Comparison of ENCODE assay signal across 9 cellular contexts in the genomic region with DNA sequence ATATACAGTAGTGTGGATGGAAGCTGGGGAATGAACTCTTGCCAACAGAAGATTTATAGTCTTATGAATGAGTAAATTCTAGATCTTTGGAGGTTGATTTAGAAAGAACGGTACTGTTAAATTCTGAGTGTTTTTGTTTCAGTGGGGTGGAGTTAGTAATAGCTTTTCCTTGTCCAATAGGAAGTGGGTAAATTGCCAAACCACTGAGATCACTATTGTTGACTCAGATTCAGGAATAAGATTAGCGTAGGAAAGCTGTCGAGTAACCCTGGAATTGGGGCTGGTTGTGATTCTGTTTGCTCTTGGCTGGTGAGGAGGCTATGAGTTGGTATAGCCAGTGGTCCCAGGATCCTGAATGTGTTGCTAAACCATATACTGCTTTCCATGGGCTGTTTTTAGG.
DNase-seq lines count a peak whose midpoint lies in the region; TF ChIP-seq lines count a peak whose summit lies in the region.
"Had no signal": no experiment of that assay in that cellular context is flagged by ENCODE, and none has a peak within 500 bp of the region (broad histone marks: within the 10 kb centered on the region; RNA-seq: fewer than 3 reads in every experiment).

No MANE protein-coding gene starts in this region.

- H3K36me3 ChIP-seq in esophagus muscularis mucosa, result no peaks in the 10 kb centered on the region
- H3K36me3 ChIP-seq in neuronal stem cell (replicated peaks in 1 of 2; ENCODE audit: control insufficient read depth in 2 of 2, insufficient read depth in 2 of 2, low read length in 2 of 2), result no peaks in the 10 kb centered on the region
- H3K36me3 ChIP-seq in effector memory CD4-positive, alpha-beta T cell (ENCODE audit: control insufficient read depth, insufficient read depth, low read length), result no peaks in the 10 kb centered on the region

- TF ChIP-seq EP300 in esophagus muscularis mucosa (IDR thresholded peaks at IDR 0.05), result no peak

- H2BK12ac ChIP-seq in neuronal stem cell (ENCODE audit: low read length), result no peak overlapping the region

- peak overlapping the region; percentile 84 for H2BK120ac ChIP-seq in neuronal stem cell (ENCODE audit: low read depth, low read length)

- H3K79me1 ChIP-seq in neuronal stem cell (ENCODE audit: low read depth, low read length), result no peaks in the 10 kb centered on the region

- no peak overlapping the region for H4K8ac ChIP-seq in neuronal stem cell (ENCODE audit: low read depth, low read length)

- H2BK15ac ChIP-seq in neuronal stem cell (ENCODE audit: low read length), result no peak overlapping the region

- H3K27me3 ChIP-seq in esophagus muscularis mucosa (no peaks in the 10 kb centered on the region), neuronal stem cell (ENCODE audit: control insufficient read depth in 3 of 3, insufficient read depth in 3 of 3, low read depth in 1 of 3, low read length in 3 of 3) (no peaks in the 10 kb centered on the region)
- H3K27me3 ChIP-seq in effector memory CD4-positive, alpha-beta T cell (replicated peaks; ENCODE audit: control insufficient read depth, insufficient read depth, low read length, poor library complexity, severe bottlenecking), result no peaks in the 10 kb centered on the region

- H3K4me2 ChIP-seq in neuronal stem cell (ENCODE audit: insufficient read depth, low read length, poor library complexity, severe bottlenecking), result no peak overlapping the region

- no peak overlapping the region for H3K4ac ChIP-seq in neuronal stem cell (ENCODE audit: low read length)

- H3K4me3 ChIP-seq in AG09309 (ENCODE audit: control insufficient read depth, low read depth, low read length), result no peak overlapping the region
- H3K4me3 ChIP-seq in esophagus muscularis mucosa, result no peak overlapping the region
- no peak overlapping the region for H3K4me3 ChIP-seq in neuronal stem cell (ENCODE audit: low read length in 2 of 2)
- H3K4me3 ChIP-seq in effector memory CD4-positive, alpha-beta T cell (ENCODE audit: insufficient read depth, low read depth, low read length, poor library complexity, severe bottlenecking), result no peak overlapping the region

- H3K9me3 ChIP-seq in esophagus muscularis mucosa (no peaks in the 10 kb centered on the region), neuronal stem cell (replicated peaks in 1 of 2; ENCODE audit: control insufficient read depth in 2 of 2, insufficient read depth in 1 of 2, low read depth in 1 of 2, low read length in 2 of 2) (no peaks in the 10 kb centered on the region)
- no peaks in the 10 kb centered on the region for H3K9me3 ChIP-seq in effector memory CD4-positive, alpha-beta T cell (ENCODE audit: control insufficient read depth, low read length)

- peak; percentile 79 for DNase-seq in AG09309 (ENCODE audit: low read depth)
- peak; percentile 62 for DNase-seq in RKO (ENCODE audit: low spot score)
- no peak for DNase-seq in esophagus muscularis mucosa (ENCODE audit: extremely low spot score)
- no peak for DNase-seq in neuronal stem cell (ENCODE audit: low spot score)
- DNase-seq in cerebellum (ENCODE audit: low spot score), result no peak
- DNase-seq in effector memory CD4-positive, alpha-beta T cell, result no peak
- DNase-seq in GDM1 (lab: John Stamatoyannopoulos, UW), result no peak
- DNase-seq in NCI-H1930 (lab: John Stamatoyannopoulos, UW), result no peak
- DNase-seq: stimulated activated CD4-positive, alpha-beta T cell treated with anti-CD3 and anti-CD28 coated beads, Interleukin-2, amount 100 ng/mL, for 48 hours had no signal

- TF ChIP-seq CTCF in AG09309 (IDR thresholded peaks at IDR 0.05; ENCODE audit: control insufficient read depth, insufficient read depth, low read depth, low read length, missing control alignments) (no peak), esophagus muscularis mucosa (IDR thresholded peaks at IDR 0.05) (no peak)

- H3K9ac ChIP-seq in neuronal stem cell (ENCODE audit: low read depth, low read length, poor library complexity), result no peak overlapping the region

- no peak overlapping the region for H2AFZ ChIP-seq in neuronal stem cell (ENCODE audit: low read length)

- no peak for TF ChIP-seq POLR2A in esophagus muscularis mucosa (IDR thresholded peaks at IDR 0.05; ENCODE audit: low read depth)

- H3K18ac ChIP-seq in neuronal stem cell (ENCODE audit: low read length), result no peak overlapping the region

- H3K4me1 ChIP-seq in esophagus muscularis mucosa (peaks cover 40 to 45% (median 43%) of the 10 kb centered on the region in 4 donors), neuronal stem cell (ENCODE audit: control insufficient read depth in 2 of 2, insufficient read depth in 1 of 2, low read depth in 1 of 2, low read length in 2 of 2) (no peaks in the 10 kb centered on the region)
- no peaks in the 10 kb centered on the region for H3K4me1 ChIP-seq in effector memory CD4-positive, alpha-beta T cell (ENCODE audit: control insufficient read depth, insufficient read depth, low read length, poor library complexity, severe bottlenecking)

- whole genome bisulfite sequencing in esophagus muscularis mucosa, result 35% methylated on average over 3 of the region's 3 CpGs
- WGBS in neuronal stem cell (ENCODE audit: extremely low coverage in 2 of 2, insufficient read length in 2 of 2, insufficient replicate concordance in 1 of 2), 2 donors, result no CpG with 5 or more reads among the region's 3 CpGs

- H3K27ac ChIP-seq in esophagus muscularis mucosa (replicated peaks in 1 of 4), result peak overlapping the region; percentile 38 to 61 (median 46)
- no peak overlapping the region for H3K27ac ChIP-seq in neuronal stem cell (replicated peaks; ENCODE audit: low read length)
- H3K27ac ChIP-seq in effector memory CD4-positive, alpha-beta T cell (ENCODE audit: insufficient read depth, low read length, poor library complexity, severe bottlenecking), result no peak overlapping the region

- H4K91ac ChIP-seq in neuronal stem cell (ENCODE audit: low read depth, low read length, poor library complexity), result no peak overlapping the region

- no peak overlapping the region for H2BK5ac ChIP-seq in neuronal stem cell (ENCODE audit: low read length)

- H3K23ac ChIP-seq in neuronal stem cell (ENCODE audit: low read depth, low read length, poor library complexity), result no peak overlapping the region

- H3K14ac ChIP-seq in neuronal stem cell (ENCODE audit: low read length), result no peak overlapping the region

- intact Hi-C loops in esophagus muscularis mucosa (cut with DNase I), result no loop called here

- no peak overlapping the region for H2AK5ac ChIP-seq in neuronal stem cell (ENCODE audit: low read depth, low read length)

Comparison
In these comparisons a context has a peak if more than half of its experiments do, and no peak if none do; other contexts are left out.
1. DNase-seq: peak in AG09309 (single experiment) and RKO (single experiment); none in esophagus muscularis mucosa (single experiment), neuronal stem cell (single experiment), cerebellum (single experiment), effector memory CD4-positive, alpha-beta T cell (0 of 3), GDM1 (single experiment) and NCI-H1930 (0 of 2).
2. H3K27ac ChIP-seq: peak in esophagus muscularis mucosa (4 of 4); none in neuronal stem cell (single experiment) and effector memory CD4-positive, alpha-beta T cell (single experiment).